8 cellular contexts compared by ENCODE assay signal in the genomic region with DNA sequence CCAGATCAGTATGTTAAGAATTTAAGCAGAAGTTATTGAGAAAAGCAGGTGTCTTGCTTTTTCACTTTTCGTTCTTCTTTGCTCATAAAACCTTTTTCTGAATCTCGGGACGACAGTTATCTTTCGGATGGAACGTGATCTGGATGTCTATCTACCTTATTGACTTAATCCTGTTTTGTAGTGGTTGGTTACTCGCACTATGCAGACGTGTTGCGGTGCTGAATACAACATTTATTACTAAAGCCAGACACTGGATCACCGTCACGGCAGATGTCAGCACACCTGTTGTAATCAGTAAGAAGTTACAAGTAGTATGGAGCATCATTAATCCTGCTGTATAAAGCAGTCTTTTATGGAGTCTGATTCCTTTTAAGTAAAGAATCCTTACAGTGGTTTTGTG. TPM values are rescaled to one million over a fixed set of nuclear protein-coding genes. Genes with fewer than 3 reads are reported as not detected.
DNase-seq lines count a peak whose midpoint lies in the region; ATAC-seq and TF ChIP-seq lines count a peak whose summit lies in the region.

No MANE protein-coding gene starts in this region.

- H3K4me2 ChIP-seq in OCI-LY1 (ENCODE audit: low read length) (peak overlapping the region; percentile 96), neural cell (ENCODE audit: low read length) (peak overlapping the region; percentile 68)

- no peak for TF ChIP-seq CTCF in OCI-LY1 (IDR thresholded peaks at IDR 0.05; ENCODE audit: low read length)
- no peak for TF ChIP-seq CTCF in neural cell (IDR thresholded peaks at IDR 0.05; ENCODE audit: poor library complexity, severe bottlenecking)

- TF ChIP-seq RAD21 in neural cell (conservative IDR thresholded peaks at IDR 0.05), result no peak

- H3K27ac ChIP-seq in OCI-LY1 (ENCODE audit: low read depth, low read length, poor library complexity, severe bottlenecking), result peak overlapping the region; percentile 59
- peak overlapping the region; percentile 67 for H3K27ac ChIP-seq in neural cell (ENCODE audit: low read length)

- H3K4me1 Mint-ChIP-seq in effector memory CD8-positive, alpha-beta T cell (ENCODE audit: low read depth in 2 of 2), result peaks cover 24 to 35% of the 10 kb centered on the region in 2 donors

- no peaks in the 10 kb centered on the region for H3F3A ChIP-seq in OCI-LY1 (ENCODE audit: insufficient read depth, low read length)
- H3F3A ChIP-seq in neural cell (ENCODE audit: insufficient read depth, low read length, poor library complexity, severe bottlenecking), result no peaks in the 10 kb centered on the region

- H3K36me3 Mint-ChIP-seq in effector memory CD8-positive, alpha-beta T cell (ENCODE audit: insufficient read depth), result peaks cover 16% of the 10 kb centered on the region

- H3K9me2 ChIP-seq in OCI-LY1 (ENCODE audit: low read depth, low read length), result no peaks in the 10 kb centered on the region
- H3K9me2 ChIP-seq in neural cell (ENCODE audit: insufficient read depth, low read length), result no peaks in the 10 kb centered on the region

- H3K9ac ChIP-seq in OCI-LY1 (ENCODE audit: low read length) (peak overlapping the region; percentile 97), neural cell (ENCODE audit: low read length) (peak overlapping the region; percentile 73)

- TF ChIP-seq EP300 in neural cell (conservative IDR thresholded peaks at IDR 0.05; ENCODE audit: poor library complexity, severe bottlenecking), result no peak

- no peaks in the 10 kb centered on the region for H3K9me3 Mint-ChIP-seq in effector memory CD8-positive, alpha-beta T cell

- peak overlapping the region; percentile 96 to 97 for H3K4me3 Mint-ChIP-seq in effector memory CD8-positive, alpha-beta T cell

- peaks cover 20% of the 10 kb centered on the region for H3K4me1 ChIP-seq in OCI-LY1 (ENCODE audit: insufficient read depth, low read length, severe bottlenecking)

- H3K79me2 ChIP-seq in OCI-LY1 (ENCODE audit: insufficient read depth, low read length), result peaks cover 28% of the 10 kb centered on the region
- H3K79me2 ChIP-seq in neural cell (replicated peaks; ENCODE audit: insufficient read depth, low read length), result peaks cover 34% of the 10 kb centered on the region

- peak; percentile 33 for ATAC-seq in HG02588 (IDR thresholded peaks at IDR 0.05; ENCODE audit: unreplicated experiment)
- peak; percentile 51 for ATAC-seq in effector memory CD8-positive, alpha-beta T cell (replicated peaks)

- H3K27me3 ChIP-seq in OCI-LY1 (ENCODE audit: insufficient read depth, low read length) (no peaks in the 10 kb centered on the region), neural cell (ENCODE audit: insufficient read depth, low read depth, low read length) (no peaks in the 10 kb centered on the region)

- DNase-seq in ELR (ENCODE audit: low read depth) (peak; percentile 21), DMS114 treated with DMSO at 0.1 percent for 48 hours (lab: John Stamatoyannopoulos, UW; ENCODE audit: unreplicated experiment) (no peak), 8988T (no peak)
- DNase-seq in effector memory CD8-positive, alpha-beta T cell, result peak in 2 of 3 experiments; percentile 2 to 12
- DNase-seq in effector CD4-positive, alpha-beta T cell, result no peak

- H3K9me3 ChIP-seq in OCI-LY1 (ENCODE audit: low read length), result no peaks in the 10 kb centered on the region
- no peaks in the 10 kb centered on the region for H3K9me3 ChIP-seq in neural cell (ENCODE audit: low read length)

- H3K27me3 Mint-ChIP-seq in effector memory CD8-positive, alpha-beta T cell, result no peaks in the 10 kb centered on the region

- H4K20me1 ChIP-seq in OCI-LY1 (ENCODE audit: insufficient read depth, low read length) (no peaks in the 10 kb centered on the region), neural cell (ENCODE audit: insufficient read depth) (no peaks in the 10 kb centered on the region)

- H3K27ac Mint-ChIP-seq in effector memory CD8-positive, alpha-beta T cell, result peak overlapping the region; percentile 98 to 99

- peak overlapping the region; percentile 96 for H3K4me3 ChIP-seq in OCI-LY1 (ENCODE audit: low read depth, low read length, poor library complexity, severe bottlenecking)
- H3K4me3 ChIP-seq in neural cell (ENCODE audit: low read length), result peak overlapping the region; percentile 79

- no peaks in the 10 kb centered on the region; the same call in 1 of the 2 replicates for H3K36me3 ChIP-seq in OCI-LY1 (ENCODE audit: insufficient read depth, low read length)
- no peaks in the 10 kb centered on the region for H3K36me3 ChIP-seq in neural cell (ENCODE audit: insufficient read depth, low read length)

- H2AFZ ChIP-seq in OCI-LY1 (ENCODE audit: low read length) (peak overlapping the region; percentile 69), neural cell (ENCODE audit: low read depth, low read length) (peak overlapping the region; percentile 94)

TF ChIP-seq in neural cell, 6 proteins besides CTCF, POLR2A, EP300 and RAD21:
- TF ChIP-seq SMC3 (conservative IDR thresholded peaks at IDR 0.05; ENCODE audit: poor library complexity) (no peak), POLR2AphosphoS5 (IDR thresholded peaks at IDR 0.05) (no peak), MXI1 (conservative IDR thresholded peaks at IDR 0.05; ENCODE audit: poor library complexity, severe bottlenecking) (no peak), EZH2 (IDR thresholded peaks at IDR 0.05; ENCODE audit: borderline replicate concordance, insufficient read depth, low read length, poor library complexity, severe bottlenecking) (no peak), TAF1 (IDR thresholded peaks at IDR 0.05; ENCODE audit: low read depth) (no peak)
- TF ChIP-seq, protein P1, sequence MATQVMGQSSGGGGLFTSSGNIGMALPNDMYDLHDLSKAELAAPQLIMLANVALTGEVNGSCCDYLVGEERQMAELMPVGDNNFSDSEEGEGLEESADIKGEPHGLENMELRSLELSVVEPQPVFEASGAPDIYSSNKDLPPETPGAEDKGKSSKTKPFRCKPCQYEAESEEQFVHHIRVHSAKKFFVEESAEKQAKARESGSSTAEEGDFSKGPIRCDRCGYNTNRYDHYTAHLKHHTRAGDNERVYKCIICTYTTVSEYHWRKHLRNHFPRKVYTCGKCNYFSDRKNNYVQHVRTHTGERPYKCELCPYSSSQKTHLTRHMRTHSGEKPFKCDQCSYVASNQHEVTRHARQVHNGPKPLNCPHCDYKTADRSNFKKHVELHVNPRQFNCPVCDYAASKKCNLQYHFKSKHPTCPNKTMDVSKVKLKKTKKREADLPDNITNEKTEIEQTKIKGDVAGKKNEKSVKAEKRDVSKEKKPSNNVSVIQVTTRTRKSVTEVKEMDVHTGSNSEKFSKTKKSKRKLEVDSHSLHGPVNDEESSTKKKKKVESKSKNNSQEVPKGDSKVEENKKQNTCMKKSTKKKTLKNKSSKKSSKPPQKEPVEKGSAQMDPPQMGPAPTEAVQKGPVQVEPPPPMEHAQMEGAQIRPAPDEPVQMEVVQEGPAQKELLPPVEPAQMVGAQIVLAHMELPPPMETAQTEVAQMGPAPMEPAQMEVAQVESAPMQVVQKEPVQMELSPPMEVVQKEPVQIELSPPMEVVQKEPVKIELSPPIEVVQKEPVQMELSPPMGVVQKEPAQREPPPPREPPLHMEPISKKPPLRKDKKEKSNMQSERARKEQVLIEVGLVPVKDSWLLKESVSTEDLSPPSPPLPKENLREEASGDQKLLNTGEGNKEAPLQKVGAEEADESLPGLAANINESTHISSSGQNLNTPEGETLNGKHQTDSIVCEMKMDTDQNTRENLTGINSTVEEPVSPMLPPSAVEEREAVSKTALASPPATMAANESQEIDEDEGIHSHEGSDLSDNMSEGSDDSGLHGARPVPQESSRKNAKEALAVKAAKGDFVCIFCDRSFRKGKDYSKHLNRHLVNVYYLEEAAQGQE (IDR thresholded peaks at IDR 0.05; ENCODE audit: borderline replicate concordance), result no peak

RNA-seq across cellular contexts. Expression of gene CDKAL1, which starts 0.6 kb away (rescaled TPM):
- polyA plus RNA-seq in neural cell, result 10.7 and 11.2 TPM in 2 replicates
- polyA minus RNA-seq in neural cell, result 30.9 and 34.4 TPM in 2 replicates

Comparison
In these comparisons a context has a peak if more than half of its experiments do, and no peak if none do; other contexts are left out.
1. DNase-seq: peak in ELR (single experiment) and effector memory CD8-positive, alpha-beta T cell (2 of 3); none in DMS114 treated with DMSO at 0.1 percent for 48 hours (single experiment), 8988T (single experiment) and effector CD4-positive, alpha-beta T cell (single experiment).